Comparison of ENCODE assay signal across 27 cellular contexts in the genomic region with DNA sequence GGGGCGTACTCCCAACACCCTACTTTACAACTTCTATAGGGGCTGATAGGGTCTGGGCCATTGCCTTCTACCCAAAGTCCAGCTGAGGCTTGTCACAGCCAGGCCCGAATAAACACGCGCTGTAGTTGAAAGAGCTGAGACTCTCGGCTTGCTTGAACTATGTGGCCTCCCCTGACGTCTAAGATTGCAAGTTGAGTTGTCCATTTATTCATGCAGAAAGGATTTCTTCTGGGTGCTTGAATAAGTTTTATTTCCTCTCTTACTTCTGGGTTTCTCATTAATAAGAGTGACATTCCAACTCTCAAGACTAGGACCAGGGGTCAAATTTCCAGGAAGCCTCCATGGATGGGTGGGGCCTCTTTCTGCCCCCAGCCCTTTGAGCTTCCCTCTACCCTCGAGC.
"Had no signal": no experiment of that assay in that cellular context is flagged by ENCODE, and none has a peak within 500 bp of the region (broad histone marks: within the 10 kb centered on the region; RNA-seq: fewer than 3 reads in every experiment).

No MANE protein-coding gene starts in this region.

- ATAC-seq: effector memory CD8-positive, alpha-beta T cell; left lobe of liver; mucosa of descending colon; natural killer cell treated with Interleukin-12 subunit alpha and Interleukin-12 subunit beta and Interleukin-15 and Interleukin-18, amount 100 ng/mL, for 72 hours; psoas muscle; right lobe of liver; stimulated activated memory B cell treated with anti-CD40 and anti-IgM and Interleukin-4, amounts not matched to agents 10 μg/mL and 1 μg/mL and 100 μg/mL, for 72 hours had no signal

- H3K27ac ChIP-seq: cardiac muscle cell, colonic mucosa, ovary, psoas muscle, right lobe of liver, transverse colon had no signal

- H3K36me3 Mint-ChIP-seq: immature natural killer cell; memory B cell; mesothelial cell of epicardium; natural killer cell treated with Interleukin-12 subunit alpha and Interleukin-12 subunit beta and Interleukin-15 and Interleukin-18, amount 100 ng/mL, for 72 hours; stimulated activated memory B cell treated with anti-CD40 and anti-IgM and Interleukin-4, amounts not matched to agents 10 μg/mL and 1 μg/mL and 100 μg/mL, for 72 hours had no signal

- H3K27ac Mint-ChIP-seq: effector memory CD8-positive, alpha-beta T cell; immature natural killer cell; memory B cell; mesothelial cell of epicardium; naive B cell; natural killer cell treated with Interleukin-12 subunit alpha and Interleukin-12 subunit beta and Interleukin-15 and Interleukin-18, amount 100 ng/mL, for 72 hours; stimulated activated memory B cell treated with anti-CD40 and anti-IgM and Interleukin-4, amounts not matched to agents 10 μg/mL and 1 μg/mL and 100 μg/mL, for 72 hours; stimulated activated naive CD8-positive, alpha-beta T cell treated with anti-CD3 and anti-CD28 coated beads, Interleukin-15, Interleukin-2, amounts not matched to agents 100 ng/mL and 50 ng/mL, for 24 hours had no signal

- H3K4me3 Mint-ChIP-seq: central memory CD8-positive, alpha-beta T cell; effector memory CD8-positive, alpha-beta T cell; immature natural killer cell; memory B cell; mesothelial cell of epicardium; naive B cell; natural killer cell treated with Interleukin-12 subunit alpha and Interleukin-12 subunit beta and Interleukin-15 and Interleukin-18, amount 100 ng/mL, for 72 hours; stimulated activated memory B cell treated with anti-CD40 and anti-IgM and Interleukin-4, amounts not matched to agents 10 μg/mL and 1 μg/mL and 100 μg/mL, for 72 hours; stimulated activated naive CD8-positive, alpha-beta T cell treated with anti-CD3 and anti-CD28 coated beads, Interleukin-15, Interleukin-2, amounts not matched to agents 100 ng/mL and 50 ng/mL, for 24 hours had no signal

- H3K4me3 ChIP-seq: cardiac muscle cell, colonic mucosa, lung, mucosa of descending colon, ovary, psoas muscle, right lobe of liver, smooth muscle cell, transverse colon had no signal

- H3K36me3 ChIP-seq: cardiac muscle cell, colonic mucosa, ovary, right lobe of liver, transverse colon had no signal

- H3K9me3 ChIP-seq: colonic mucosa, mucosa of descending colon, ovary, psoas muscle, right lobe of liver, transverse colon had no signal

- H3K4me1 ChIP-seq: colonic mucosa, psoas muscle, right lobe of liver, transverse colon had no signal

- H3K9me3 Mint-ChIP-seq: central memory CD8-positive, alpha-beta T cell; effector memory CD8-positive, alpha-beta T cell; immature natural killer cell; natural killer cell treated with Interleukin-12 subunit alpha and Interleukin-12 subunit beta and Interleukin-15 and Interleukin-18, amount 100 ng/mL, for 72 hours; stimulated activated memory B cell treated with anti-CD40 and anti-IgM and Interleukin-4, amounts not matched to agents 10 μg/mL and 1 μg/mL and 100 μg/mL, for 72 hours; stimulated activated naive CD8-positive, alpha-beta T cell treated with anti-CD3 and anti-CD28 coated beads, Interleukin-15, Interleukin-2, amounts not matched to agents 100 ng/mL and 50 ng/mL, for 24 hours had no signal

- H3K4me1 Mint-ChIP-seq: central memory CD8-positive, alpha-beta T cell; immature natural killer cell; mesothelial cell of epicardium had no signal

- H3K27me3 ChIP-seq: cardiac muscle cell, colonic mucosa, ovary, right lobe of liver had no signal

- H3K4me2 ChIP-seq: smooth muscle cell had no signal

- DNase-seq: colonic mucosa; dermis blood vessel endothelial cell; effector memory CD8-positive, alpha-beta T cell; hypothalamus; immature natural killer cell; islet precursor cell; kidney glomerular epithelial cell; mucosa of descending colon; naive B cell; occipital lobe; ovary; psoas muscle; retina; right lobe of liver; stimulated activated CD4-positive, alpha-beta T cell treated with anti-CD3 and anti-CD28 coated beads, Interleukin-2, amount 100 ng/mL, for 24 hours; stimulated activated CD4-positive, alpha-beta T cell treated with anti-CD3 and anti-CD28 coated beads, Interleukin-4, amount 100 ng/mL, for 24 hours; transverse colon had no signal
